ENCODE assay signal across 8 cellular contexts in genomic region chr19:18414504-18415176, GRCh38. TPM values are rescaled to one million over a fixed set of nuclear protein-coding genes. Genes with fewer than 3 reads are reported as not detected.
DNase-seq lines count a peak whose midpoint lies in the region; ATAC-seq and TF ChIP-seq lines count a peak whose summit lies in the region.

No MANE protein-coding gene starts in this region.

- H3K4me3 Mint-ChIP-seq in brain (peak overlapping the region in 3 of 5 experiments; percentile 57 to 87 (median 68)), nephron (peak overlapping the region; percentile 76 to 81 (median 78))

- H3K27me3 Mint-ChIP-seq in brain (peaks cover 16% of the 10 kb centered on the region), nephron (ENCODE audit: low read depth) (peaks cover 5% of the 10 kb centered on the region)

- H3K36me3 ChIP-seq in BLaER1 treated with 17β-estradiol and CSF1 and Interleukin-3, amounts not matched to agents 10 nM and 100 nM = no peaks in the 10 kb centered on the region

- peak; percentile 63 for DNase-seq in KG1 (lab: John Stamatoyannopoulos, UW)
- DNase-seq in GM19238 (ENCODE audit: insufficient read length, low spot score) = no peak

- H3K4me1 Mint-ChIP-seq in brain (peaks cover 57% of the 10 kb centered on the region), nephron (peaks cover 53% of the 10 kb centered on the region)

- H3K27ac ChIP-seq in BLaER1 treated with 17β-estradiol and CSF1 and Interleukin-3, amounts not matched to agents 10 nM and 100 nM = peak overlapping the region; percentile 88 to 100 (median 95)

- peaks cover 0 to 2% (median 0%) of the 10 kb centered on the region in 11 experiments; a peak in 3 of 22 replicates for H3K27me3 ChIP-seq in BLaER1 treated with 17β-estradiol and CSF1 and Interleukin-3, amounts not matched to agents 10 nM and 100 nM

- H3K27ac Mint-ChIP-seq in brain (peak overlapping the region; percentile 79 to 100 (median 99)), nephron (peak overlapping the region; percentile 98 to 99 (median 98))

- H4K20me1 ChIP-seq in BLaER1 treated with 17β-estradiol and CSF1 and Interleukin-3, amounts not matched to agents 10 nM and 100 nM = no peaks in the 10 kb centered on the region; a peak in 1 of 22 replicates

- H3K4me2 ChIP-seq in BLaER1 treated with 17β-estradiol and CSF1 and Interleukin-3, amounts not matched to agents 10 nM and 100 nM = peak overlapping the region; percentile 91 to 98 (median 95)

- peak overlapping the region; percentile 82 to 98 (median 92) for H3K9ac ChIP-seq in BLaER1 treated with 17β-estradiol and CSF1 and Interleukin-3, amounts not matched to agents 10 nM and 100 nM

- H3K36me3 Mint-ChIP-seq in brain (no peaks in the 10 kb centered on the region), nephron (ENCODE audit: low read depth) (no peaks in the 10 kb centered on the region)

- peaks cover 42 to 77% (median 62%) of the 10 kb centered on the region in 10 experiments for H3K4me1 ChIP-seq in BLaER1 treated with 17β-estradiol and CSF1 and Interleukin-3, amounts not matched to agents 10 nM and 100 nM

- peak overlapping the region; percentile 45 to 69 (median 55) for H3K4me3 ChIP-seq in BLaER1 treated with 17β-estradiol and CSF1 and Interleukin-3, amounts not matched to agents 10 nM and 100 nM

- ATAC-seq in GM19035 (IDR thresholded peaks at IDR 0.05; ENCODE audit: unreplicated experiment) = no peak
- no peak for ATAC-seq in GM21390 (IDR thresholded peaks at IDR 0.05; ENCODE audit: unreplicated experiment)
- ATAC-seq in GM18502 (IDR thresholded peaks at IDR 0.05; ENCODE audit: poor library complexity, unreplicated experiment) = no peak

- peaks cover 0 to 11% (median 0%) of the 10 kb centered on the region in 5 experiments for H3K9me3 Mint-ChIP-seq in brain
- no peaks in the 10 kb centered on the region for H3K9me3 Mint-ChIP-seq in nephron

- H3K9me3 ChIP-seq in BLaER1 treated with 17β-estradiol and CSF1 and Interleukin-3, amounts not matched to agents 10 nM and 100 nM (replicated peaks in 1 of 11) = no peaks in the 10 kb centered on the region

- TF ChIP-seq CTCF in brain (conservative IDR thresholded peaks at IDR 0.05) (no peak), nephron (IDR thresholded peaks at IDR 0.05; ENCODE audit: unreplicated experiment in 3 of 3) (no peak)

RNA-seq across cellular contexts. Expression of gene SSBP4, which starts 4.6 kb away (rescaled TPM):
- polyA plus RNA-seq in brain (ENCODE audit: insufficient read depth, low read depth, low replicate concordance) = 93.3 TPM

RNA-seq across cellular contexts. Expression of gene LRRC25, which starts 17.2 kb away (rescaled TPM):
- 0.83 TPM for polyA plus RNA-seq in brain (ENCODE audit: insufficient read depth, low read depth, low replicate concordance)

RNA-seq across cellular contexts. Expression of gene ISYNA1, which starts 23.3 kb away (rescaled TPM):
- polyA plus RNA-seq in brain (ENCODE audit: insufficient read depth, low read depth, low replicate concordance) = 120 TPM

RNA-seq across cellular contexts. Expression of gene GDF15, which starts 28.7 kb away (rescaled TPM):
- polyA plus RNA-seq in brain (ENCODE audit: insufficient read depth, low read depth, low replicate concordance) = 5.2 TPM
